ENCODE assay signal across 9 cellular contexts in genomic region chr9:131274674-131275331, GRCh38. TPM values are rescaled to one million over a fixed set of nuclear protein-coding genes. Genes with fewer than 3 reads are reported as not detected.
A peak's percentile ranks its signal among the peaks of the same experiment; 100 is the strongest.
DNase-seq lines count a peak whose midpoint lies in the region; ATAC-seq and TF ChIP-seq lines count a peak whose summit lies in the region.
"Had no signal": no experiment of that assay in that cellular context is flagged by ENCODE, and none has a peak within 500 bp of the region (broad histone marks: within the 10 kb centered on the region; RNA-seq: fewer than 3 reads in every experiment).

No MANE protein-coding gene starts in this region.

- POLR2A ChIA-PET in RWPE1 (lab: Yijun Ruan, JAX; ENCODE audit: low non-redundant PET): no interaction called here

- ATAC-seq in Right ventricle myocardium superior (ENCODE audit: poor library complexity) (peak; percentile 45), HG03139 (IDR thresholded peaks at IDR 0.05; ENCODE audit: unreplicated experiment) (no peak), GM19023 (IDR thresholded peaks at IDR 0.05; ENCODE audit: unreplicated experiment) (no peak)

- no peaks in the 10 kb centered on the region for H3K9me2 ChIP-seq in SU-DHL-6 (replicated peaks; ENCODE audit: insufficient read depth, low read length)

- H2AFZ ChIP-seq in SU-DHL-6 (ENCODE audit: low read depth, low read length, severe bottlenecking): no peak overlapping the region

- H3K4me1 ChIP-seq in spleen: peaks cover 31 to 91% (median 70%) of the 10 kb centered on the region in 6 donors

- DNase-seq in Right ventricle myocardium superior (peak; percentile 75), spleen (peak; percentile 91), H4 (ENCODE audit: low spot score) (no peak), RWPE1 (ENCODE audit: low spot score) (no peak)
- DNase-seq: NCI-H1417 had no signal

- no peaks in the 10 kb centered on the region for H3K27me3 ChIP-seq in SU-DHL-6 (ENCODE audit: low read length)
- H3K27me3 ChIP-seq in spleen (replicated peaks in 1 of 7): peaks cover 0 to 4% (median 0%) of the 10 kb centered on the region in 7 donors

- H3K9ac ChIP-seq in SU-DHL-6 (ENCODE audit: low read length): peak overlapping the region; percentile 64

- TF ChIP-seq POLR2A in GM19099 (IDR thresholded peaks at IDR 0.05; ENCODE audit: extremely low read depth, insufficient read length, low read depth): peak; percentile 63
- TF ChIP-seq POLR2A in spleen (IDR thresholded peaks at IDR 0.05): no peak

- no peaks in the 10 kb centered on the region for H4K20me1 ChIP-seq in SU-DHL-6 (ENCODE audit: low read depth, low read length)

- H3K36me3 ChIP-seq in SU-DHL-6 (ENCODE audit: low read length) (no peaks in the 10 kb centered on the region), spleen (no peaks in the 10 kb centered on the region)

- TF ChIP-seq CTCF in SU-DHL-6 (IDR thresholded peaks at IDR 0.05; ENCODE audit: insufficient read depth, low read length, poor library complexity, severe bottlenecking) (no peak), spleen (IDR thresholded peaks at IDR 0.05 in 8 of 11, conservative IDR thresholded peaks at IDR 0.05 in 3 of 11) (no peak), RWPE1 (conservative IDR thresholded peaks at IDR 0.05; ENCODE audit: low read depth) (no peak)

- peaks cover 13% of the 10 kb centered on the region; the same call in 1 of the 2 replicates for H3K79me2 ChIP-seq in SU-DHL-6 (ENCODE audit: insufficient read depth, low read length)

- H3F3A ChIP-seq in SU-DHL-6 (ENCODE audit: insufficient read depth): peaks cover 11% of the 10 kb centered on the region

- H3K9me3 ChIP-seq in SU-DHL-6 (ENCODE audit: insufficient read depth, low read length): no peaks in the 10 kb centered on the region
- no peaks in the 10 kb centered on the region for H3K9me3 ChIP-seq in spleen

- CTCF ChIA-PET in RWPE1 (lab: Yijun Ruan, JAX): no interaction called here

- H3K4me3 ChIP-seq in SU-DHL-6 (ENCODE audit: insufficient read depth, low read length, poor library complexity, severe bottlenecking): peak overlapping the region; percentile 63
- peak overlapping the region; percentile 78 to 96 (median 88) for H3K4me3 ChIP-seq in spleen

- intact Hi-C loops in Right ventricle myocardium superior (cut with DNase I): loop anchor here (5.0 kb wide), 2 partner anchors 38 to 98 kb away; no protein-coding TSS in a partner anchor
- intact Hi-C loops in spleen (cut with DNase I; ENCODE audit: low total_unique reads): no loop called here

- H3K4me2 ChIP-seq in SU-DHL-6 (ENCODE audit: low read depth, low read length, poor library complexity, severe bottlenecking): peak overlapping the region; percentile 67

- H3K27ac ChIP-seq in SU-DHL-6 (ENCODE audit: low read depth, low read length) (peak overlapping the region; percentile 46), spleen (peak overlapping the region; percentile 66 to 97 (median 90)), RWPE1 (no peak overlapping the region)

- 21 to 37% (median 24%) methylated on average over 18 of the region's 18 CpGs for WGBS in spleen, 5 donors

RNA-seq across cellular contexts. Expression of gene FAM78A, which starts 1.5 kb away (rescaled TPM):
- total RNA-seq in Right ventricle myocardium superior: 55.7 TPM
- total RNA-seq in spleen: 10 to 100 TPM; 23.3 to 40.3 (median 32.3) TPM
- 10 to 100 TPM; 17.0 to 26.1 (median 17.4) TPM for polyA plus RNA-seq in spleen
- total RNA-seq in H4 (2014; rRNA removed; shearing (Covaris generic)): 0.29 and 0.87 TPM in 2 replicates

RNA-seq across cellular contexts. Expression of gene PLPP7, which starts 14.7 kb away (rescaled TPM):
- total RNA-seq in Right ventricle myocardium superior (115 TPM), spleen (1 to 10 TPM; 2.3 to 3.8 (median 3.1) TPM)
- 1 to 10 TPM; 1.1 to 2.1 (median 1.3) TPM for polyA plus RNA-seq in spleen
- 0.19 TPM in 1 of 2 replicates, not detected in the other for total RNA-seq in H4 (2014; rRNA removed; shearing (Covaris generic))

Comparison
In these comparisons a context has a peak if more than half of its experiments do, and no peak if none do; other contexts are left out.
1. DNase-seq: peak in Right ventricle myocardium superior (single experiment) and spleen (single experiment); none in H4 (single experiment) and RWPE1 (single experiment).
2. RNA of gene FAM78A, which starts 1.5 kb away (total RNA-seq): 55.7 TPM in Right ventricle myocardium superior (single experiment) and 23.3 to 40.3 TPM in spleen; 0.29 to 0.87 TPM in H4; every median in the first group is over 10 times any median in the second.
3. RNA of gene PLPP7, which starts 14.7 kb away (total RNA-seq): 115 TPM in Right ventricle myocardium superior (single experiment); 2.3 to 3.8 TPM in spleen and 0.19 TPM in H4; every median in the first group is over 10 times any median in the second.